ENCODE assay signal across 12 cellular contexts in the genomic region with DNA sequence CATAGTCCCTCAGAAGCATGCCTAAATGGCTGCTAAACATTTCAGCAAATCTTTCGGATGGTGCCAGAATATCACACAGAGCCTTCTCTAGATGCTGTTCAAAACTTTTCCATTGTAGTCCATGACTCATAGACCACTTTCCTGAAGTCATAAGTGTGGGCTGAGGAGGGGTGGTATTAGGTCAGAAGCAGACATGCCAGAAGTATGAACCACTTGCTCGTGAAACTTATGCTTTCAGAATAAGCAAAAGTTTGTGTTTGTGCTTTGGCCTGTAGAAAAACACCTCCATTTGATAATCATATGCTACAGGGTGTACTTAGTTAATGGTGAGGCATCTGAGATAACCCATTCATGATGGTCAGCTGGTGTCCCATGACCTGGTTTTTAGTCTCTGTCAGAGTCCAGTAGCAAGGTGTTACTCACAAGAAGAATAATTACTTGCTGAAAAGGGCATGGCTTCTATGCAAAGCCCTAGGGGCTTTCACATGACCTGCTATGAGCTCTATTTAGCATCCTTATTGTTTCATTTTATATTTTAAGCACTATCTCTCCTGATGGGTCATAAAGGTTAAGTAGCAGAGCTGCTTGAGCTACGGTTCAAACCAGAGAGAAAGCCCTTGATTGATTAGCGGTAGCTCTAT.
DNase-seq lines count a peak whose midpoint lies in the region; ATAC-seq, FAIRE-seq and TF ChIP-seq lines count a peak whose summit lies in the region.
"Had no signal": no experiment of that assay in that cellular context is flagged by ENCODE, and none has a peak within 500 bp of the region (broad histone marks: within the 10 kb centered on the region; RNA-seq: fewer than 3 reads in every experiment).

No MANE protein-coding gene starts in this region.

- FAIRE-seq in RCC 7860 (lab: Jason Lieb, UNC), result peak; percentile 57

- ATAC-seq in right lobe of liver (no peak), HG03045 (IDR thresholded peaks at IDR 0.05; ENCODE audit: unreplicated experiment) (no peak), HG02884 (IDR thresholded peaks at IDR 0.05; ENCODE audit: unreplicated experiment) (no peak)

- intact Hi-C loops in right lobe of liver (cut with DNase I), result no loop called here

- no peak overlapping the region for H3K4me3 Mint-ChIP-seq in activated T-cell treated with anti-CD3 and anti-CD28 coated beads, Interleukin-2, amount 50 U/mL, for 24 hours

- peaks cover 27% of the 10 kb centered on the region for H3K4me1 Mint-ChIP-seq in activated T-cell treated with anti-CD3 and anti-CD28 coated beads, Interleukin-2, amount 50 U/mL, for 24 hours (ENCODE audit: low read depth)

- TF ChIP-seq CTCF in right lobe of liver (IDR thresholded peaks at IDR 0.05), result no peak

- WGBS in right lobe of liver (ENCODE audit: insufficient coverage, low coverage, low lambda C conversion rate, missing lambda C conversion rate), result 65% methylated on average over 4 of the region's 4 CpGs

- H3K9me3 Mint-ChIP-seq in activated T-cell treated with anti-CD3 and anti-CD28 coated beads, Interleukin-2, amount 50 U/mL, for 24 hours, result no peaks in the 10 kb centered on the region

- no peak overlapping the region for H3K4me3 ChIP-seq in right lobe of liver

- no peaks in the 10 kb centered on the region for H3K9me3 ChIP-seq in right lobe of liver

- no peaks in the 10 kb centered on the region for H3K27me3 ChIP-seq in right lobe of liver

- H3K36me3 Mint-ChIP-seq in activated T-cell treated with anti-CD3 and anti-CD28 coated beads, Interleukin-2, amount 50 U/mL, for 24 hours (ENCODE audit: low read depth), result no peaks in the 10 kb centered on the region

- no peak for DNase-seq in activated T-cell treated with anti-CD3 and anti-CD28 coated beads, Interleukin-2, amount 50 U/mL, for 24 hours
- DNase-seq in activated T-cell treated with anti-CD3 and anti-CD28 coated beads, Interleukin-2, amount 50 U/mL, for 48 hours, result no peak
- DNase-seq in RCC 7860 (ENCODE audit: low spot score), result peak; percentile 69
- peak; percentile 82 for DNase-seq in epithelial cell of prostate (ENCODE audit: low read depth, low spot score)
- DNase-seq in smooth muscle cell of the brain vasculature (ENCODE audit: low read depth, low spot score), result peak; percentile 20
- DNase-seq in right lobe of liver, result no peak
- DNase-seq: left cardiac atrium, NCI-H2029, substantia nigra had no signal

- peak overlapping the region; percentile 71 for H3K27ac Mint-ChIP-seq in activated T-cell treated with anti-CD3 and anti-CD28 coated beads, Interleukin-2, amount 50 U/mL, for 24 hours

- H3K36me3 ChIP-seq in right lobe of liver, result no peaks in the 10 kb centered on the region

- H3K4me1 ChIP-seq in right lobe of liver, result no peaks in the 10 kb centered on the region

- H3K27ac ChIP-seq in epithelial cell of prostate, result peak overlapping the region; percentile 23
- H3K27ac ChIP-seq in right lobe of liver, result no peak overlapping the region
- H3K27ac ChIP-seq: C4-2B had no signal

- no peak for TF ChIP-seq POLR2A in right lobe of liver (IDR thresholded peaks at IDR 0.05)

- H3K27me3 Mint-ChIP-seq in activated T-cell treated with anti-CD3 and anti-CD28 coated beads, Interleukin-2, amount 50 U/mL, for 24 hours, result no peaks in the 10 kb centered on the region

Comparison
In these comparisons a context has a peak if more than half of its experiments do, and no peak if none do; other contexts are left out.
1. DNase-seq: peak in RCC 7860 (single experiment), epithelial cell of prostate (single experiment) and smooth muscle cell of the brain vasculature (single experiment); none in activated T-cell treated with anti-CD3 and anti-CD28 coated beads, Interleukin-2, amount 50 U/mL, for 24 hours (single experiment), activated T-cell treated with anti-CD3 and anti-CD28 coated beads, Interleukin-2, amount 50 U/mL, for 48 hours (0 of 2) and right lobe of liver (0 of 3).